Comparison of ENCODE assay signal across 9 cellular contexts in genomic region chr4:121960801-121961200, GRCh38. TPM values are rescaled to one million over a fixed set of nuclear protein-coding genes. Genes with fewer than 3 reads are reported as not detected.
"Had no signal": no experiment of that assay in that cellular context is flagged by ENCODE, and none has a peak within 500 bp of the region (broad histone marks: within the 10 kb centered on the region; RNA-seq: fewer than 3 reads in every experiment).

No MANE protein-coding gene starts in this region.

- ATAC-seq: GM12878 had no signal

- DNase-seq: GDM1, GF-D8 had no signal

- H3K4me3 ChIP-seq: GM12878 had no signal

- FAIRE-seq: G401.6, GM12878, GM12891, GM12892, GM18507, GM19239 had no signal

RNA-seq across cellular contexts. Expression of gene TRPC3, which starts 8.9 kb away (rescaled TPM):
- total RNA-seq: G401, GM12878 had no signal
- polyA plus RNA-seq: GM12878 had no signal
